2 cellular contexts compared by ENCODE assay signal in genomic region chr18:22560283-22560627, GRCh38.
TF ChIP-seq lines count a peak whose summit lies in the region.

No MANE protein-coding gene starts in this region.

TF ChIP-seq in HCT116, 20 proteins besides CTCF, POLR2A, EP300 and RAD21:
- no peak for TF ChIP-seq JUND (IDR thresholded peaks at IDR 0.05)
- TF ChIP-seq CBX3 (IDR thresholded peaks at IDR 0.05; ENCODE audit: low read depth): no peak

TF ChIP-seq in K562, 482 proteins besides CTCF, POLR2A, EP300 and RAD21:
- TF ChIP-seq ZBTB40 (IDR thresholded peaks at IDR 0.05) (0 out of 2 replicates have a peak, but pooled peaks have one; percentile 37), ZBTB40 (CRISPR knock-in tag; IDR thresholded peaks at IDR 0.05) (no peak), TCF3 (CRISPR knock-in tag; IDR thresholded peaks at IDR 0.05) (no peak), DEAF1 (CRISPR knock-in tag; IDR thresholded peaks at IDR 0.05) (no peak), HDAC8 (tag; IDR thresholded peaks at IDR 0.05) (no peak), HES1 (IDR thresholded peaks at IDR 0.05; ENCODE audit: low read depth) (no peak), ZNF740 (CRISPR knock-in tag; IDR thresholded peaks at IDR 0.05) (no peak), ZNF740 (tag; IDR thresholded peaks at IDR 0.05) (no peak), POLR2AphosphoS5 (IDR thresholded peaks at IDR 0.05; ENCODE audit: control insufficient read depth, insufficient read depth, low read depth, low read length) (0 out of 2 replicates have a peak, but pooled peaks have one; percentile 1), RB1 (IDR thresholded peaks at IDR 0.05; ENCODE audit: low read depth) (no peak), EZH2 (IDR thresholded peaks at IDR 0.05; ENCODE audit: borderline replicate concordance, low read depth, low read length) (no peak), HSF4 (CRISPR knock-in tag; IDR thresholded peaks at IDR 0.05; ENCODE audit: borderline replicate concordance) (no peak), SIRT6 (IDR thresholded peaks at IDR 0.05; ENCODE audit: low read depth, low read length) (no peak), L3MBTL2 (IDR thresholded peaks at IDR 0.05) (0 out of 2 replicates have a peak, but pooled peaks have one; percentile 56), TBL1XR1 (IDR thresholded peaks at IDR 0.05; ENCODE audit: low read length in 2 of 2) (no peak), ZNF280B (CRISPR knock-in tag; IDR thresholded peaks at IDR 0.05) (no peak)
TF ChIP-seq in K562: peak in this region for 3.
